8 cellular contexts compared by ENCODE assay signal in the genomic region with DNA sequence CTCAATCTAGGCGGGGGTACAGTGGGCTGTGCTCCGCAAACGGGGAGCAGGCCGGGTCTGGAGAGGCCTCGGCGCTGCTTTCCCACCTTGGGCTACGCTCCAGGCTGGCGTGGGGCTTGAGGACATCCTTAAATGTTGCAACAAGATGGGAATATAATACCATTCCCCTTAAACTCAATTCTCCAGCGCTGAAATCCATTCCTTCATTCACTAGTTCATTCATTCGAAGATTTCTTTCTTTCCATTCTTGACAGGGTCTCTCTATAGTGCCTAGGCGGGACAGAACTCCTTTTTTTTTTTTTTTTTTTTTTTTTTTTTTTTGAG. TPM values are rescaled to one million over a fixed set of nuclear protein-coding genes. Genes with fewer than 3 reads are reported as not detected.
DNase-seq lines count a peak whose midpoint lies in the region; ATAC-seq lines count a peak whose summit lies in the region.

No MANE protein-coding gene starts in this region.

- peak overlapping the region; percentile 87 for H3K4me3 ChIP-seq in thymus (ENCODE audit: low read length)

- H3K36me3 ChIP-seq in thymus (ENCODE audit: control insufficient read depth, insufficient read depth): no peaks in the 10 kb centered on the region

- no peaks in the 10 kb centered on the region for H3K9me3 Mint-ChIP-seq in activated CD8-positive, alpha-beta memory T cell treated with anti-CD3 and anti-CD28 coated beads, Interleukin-2, amount 10 ng/mL, durations not matched to agents 7 days and 5 days (ENCODE audit: low read depth)

- H3K9me3 ChIP-seq in thymus (ENCODE audit: control insufficient read depth): no peaks in the 10 kb centered on the region

- peaks cover 17% of the 10 kb centered on the region for H3K4me1 ChIP-seq in thymus (ENCODE audit: control insufficient read depth, insufficient read depth, low read length)

- CTCF ChIA-PET in activated CD8-positive, alpha-beta memory T cell treated with anti-CD3 and anti-CD28 coated beads, Interleukin-2, amount 10 ng/mL, durations not matched to agents 7 days and 5 days (lab: Charles Lee): interaction anchor here (0.7 to 1.7 kb wide), 7 partner anchors 14 to 79 kb away, joined by 3 to 7 read pairs (median 5); partner anchors contain the start of genes KRTCAP2 and TRIM46

- DNase-seq in activated CD8-positive, alpha-beta memory T cell treated with anti-CD3 and anti-CD28 coated beads, Interleukin-2, amount 10 ng/mL, durations not matched to agents 7 days and 5 days: no peak
- DNase-seq in activated CD8-positive, alpha-beta memory T cell treated with anti-CD3 and anti-CD28 coated beads for 24 hours: no peak
- no peak for DNase-seq in RPMI8226

- peak overlapping the region; percentile 100 for H3K4me3 Mint-ChIP-seq in activated CD8-positive, alpha-beta memory T cell treated with anti-CD3 and anti-CD28 coated beads, Interleukin-2, amount 10 ng/mL, durations not matched to agents 7 days and 5 days

- H3K27me3 ChIP-seq in layer of hippocampus (ENCODE audit: control insufficient read depth, insufficient read depth, low read length): no peaks in the 10 kb centered on the region
- H3K27me3 ChIP-seq in thymus (ENCODE audit: control insufficient read depth, insufficient read depth): no peaks in the 10 kb centered on the region

- ATAC-seq in activated CD8-positive, alpha-beta memory T cell treated with anti-CD3 and anti-CD28 coated beads, Interleukin-2, amount 10 ng/mL, durations not matched to agents 7 days and 5 days: no peak
- ATAC-seq in GM18868 (IDR thresholded peaks at IDR 0.05; ENCODE audit: unreplicated experiment) (no peak), HG02678 (IDR thresholded peaks at IDR 0.05; ENCODE audit: unreplicated experiment) (no peak)

- peaks cover 14% of the 10 kb centered on the region for H3K36me3 Mint-ChIP-seq in activated CD8-positive, alpha-beta memory T cell treated with anti-CD3 and anti-CD28 coated beads, Interleukin-2, amount 10 ng/mL, durations not matched to agents 7 days and 5 days

- H3K27ac ChIP-seq in adipose tissue (ENCODE audit: low read depth, low read length): peak overlapping the region; percentile 7
- H3K27ac ChIP-seq in layer of hippocampus (ENCODE audit: low read depth, low read length): peak overlapping the region; percentile 79
- H3K27ac ChIP-seq in thymus (ENCODE audit: low read depth): no peak overlapping the region

- peaks cover 8% of the 10 kb centered on the region for H3K27me3 Mint-ChIP-seq in activated CD8-positive, alpha-beta memory T cell treated with anti-CD3 and anti-CD28 coated beads, Interleukin-2, amount 10 ng/mL, durations not matched to agents 7 days and 5 days

- WGBS in adipose tissue, 3 donors: 2 to 9% (median 9%) methylated on average over 11 of the region's 11 CpGs
- 10% methylated on average over 11 of the region's 11 CpGs for WGBS in thymus

- H3K4me1 Mint-ChIP-seq in activated CD8-positive, alpha-beta memory T cell treated with anti-CD3 and anti-CD28 coated beads, Interleukin-2, amount 10 ng/mL, durations not matched to agents 7 days and 5 days: peaks cover 32% of the 10 kb centered on the region

- H3K27ac Mint-ChIP-seq in activated CD8-positive, alpha-beta memory T cell treated with anti-CD3 and anti-CD28 coated beads, Interleukin-2, amount 10 ng/mL, durations not matched to agents 7 days and 5 days: peak overlapping the region; percentile 95

RNA-seq across cellular contexts. Expression of gene DPM3, which starts 0.3 kb away (rescaled TPM):
- 10 to 100 TPM; 54.2 to 57.0 TPM for total RNA-seq in activated CD8-positive, alpha-beta memory T cell treated with anti-CD3 and anti-CD28 coated beads, Interleukin-2, amount 10 ng/mL, durations not matched to agents 7 days and 5 days
- polyA plus RNA-seq in adipose tissue (100 to 1,000 TPM; 177 to 203 (median 201) TPM), thymus (155 TPM)

RNA-seq across cellular contexts. Expression of gene SLC50A1, which starts 4.9 kb away (rescaled TPM):
- total RNA-seq in activated CD8-positive, alpha-beta memory T cell treated with anti-CD3 and anti-CD28 coated beads, Interleukin-2, amount 10 ng/mL, durations not matched to agents 7 days and 5 days: 10 to 100 TPM; 39.8 to 41.2 TPM
- 10 to 100 TPM; 33.4 to 39.4 (median 36.7) TPM for polyA plus RNA-seq in adipose tissue
- 54.5 TPM for polyA plus RNA-seq in thymus

RNA-seq across cellular contexts. Expression of gene EFNA1, which starts 12.9 kb away (rescaled TPM):
- total RNA-seq in activated CD8-positive, alpha-beta memory T cell treated with anti-CD3 and anti-CD28 coated beads, Interleukin-2, amount 10 ng/mL, durations not matched to agents 7 days and 5 days: not detected
- polyA plus RNA-seq in adipose tissue: 10 to 100 TPM; 30.3 to 56.9 (median 32.9) TPM
- 52.6 TPM for polyA plus RNA-seq in thymus

RNA-seq across cellular contexts. Expression of gene KRTCAP2, which starts 32.5 kb away (rescaled TPM):
- 100 to 1,000 TPM; 166 to 177 TPM for total RNA-seq in activated CD8-positive, alpha-beta memory T cell treated with anti-CD3 and anti-CD28 coated beads, Interleukin-2, amount 10 ng/mL, durations not matched to agents 7 days and 5 days
- polyA plus RNA-seq in adipose tissue (100 to 1,000 TPM; 176 to 267 (median 201) TPM), thymus (223 TPM)

RNA-seq across cellular contexts. Expression of gene TRIM46, which starts 33.1 kb away (rescaled TPM):
- 10 to 100 TPM; 11.2 to 16.1 TPM for total RNA-seq in activated CD8-positive, alpha-beta memory T cell treated with anti-CD3 and anti-CD28 coated beads, Interleukin-2, amount 10 ng/mL, durations not matched to agents 7 days and 5 days
- polyA plus RNA-seq in adipose tissue: under 1 TPM; 0.16 to 0.45 (median 0.33) TPM
- 4.3 TPM for polyA plus RNA-seq in thymus
